Comparison of ENCODE assay signal across 9 cellular contexts in genomic region chr7:55574062-55574717, GRCh38. TPM values are rescaled to one million over a fixed set of nuclear protein-coding genes. Genes with fewer than 3 reads are reported as not detected.
DNase-seq lines count a peak whose midpoint lies in the region; ATAC-seq and TF ChIP-seq lines count a peak whose summit lies in the region.
"Had no signal": no experiment of that assay in that cellular context is flagged by ENCODE, and none has a peak within 500 bp of the region (broad histone marks: within the 10 kb centered on the region; RNA-seq: fewer than 3 reads in every experiment).

No MANE protein-coding gene starts in this region.

- DNase-seq in DND-41 (no peak), MG63 (peak; percentile 45), mammary epithelial cell (peak; percentile 83), NCI-H1092 (lab: John Stamatoyannopoulos, UW) (no peak), sciatic nerve (ENCODE audit: low spot score) (no peak)
- DNase-seq in natural killer cell treated with Interleukin-12 subunit alpha and Interleukin-12 subunit beta and Interleukin-15 and Interleukin-18, amount 100 ng/mL, for 72 hours (ENCODE audit: low spot score): no peak

- peaks cover 46 to 48% of the 10 kb centered on the region in 2 donors for H3K4me1 Mint-ChIP-seq in natural killer cell treated with Interleukin-12 subunit alpha and Interleukin-12 subunit beta and Interleukin-15 and Interleukin-18, amount 100 ng/mL, for 72 hours (ENCODE audit: low read depth in 2 of 2)

- H4K20me1 ChIP-seq in DND-41 (ENCODE audit: insufficient read depth, low read length): peaks cover 16% of the 10 kb centered on the region
- no peaks in the 10 kb centered on the region for H4K20me1 ChIP-seq in mammary epithelial cell (ENCODE audit: insufficient read depth, low read length)

- H3K36me3 Mint-ChIP-seq in natural killer cell treated with Interleukin-12 subunit alpha and Interleukin-12 subunit beta and Interleukin-15 and Interleukin-18, amount 100 ng/mL, for 72 hours: peaks cover 11% of the 10 kb centered on the region

- TF ChIP-seq CTCF in DND-41 (IDR thresholded peaks at IDR 0.05; ENCODE audit: borderline replicate concordance, extremely low read depth, low read length, poor library complexity, severe bottlenecking) (no peak), mammary epithelial cell (conservative IDR thresholded peaks at IDR 0.05 in 1 of 2, IDR thresholded peaks at IDR 0.05 in 1 of 2; ENCODE audit: extremely low read depth in 1 of 2, insufficient read depth in 1 of 2, low read depth in 1 of 2, low read length in 2 of 2) (no peak)

- in situ Hi-C loops in mammary epithelial cell (cut with MboI; ENCODE audit: low sequenced_read_pairs in 2 of 2): no loop called here

- H3K27me3 ChIP-seq in DND-41 (ENCODE audit: insufficient read depth, low read length, poor library complexity) (no peaks in the 10 kb centered on the region), MG63 (no peaks in the 10 kb centered on the region), mammary epithelial cell (ENCODE audit: insufficient read depth, low read length) (no peaks in the 10 kb centered on the region)

- BruUV-seq in mammary epithelial cell (replicated peaks; lab: Mats Ljungman, UMichigan): no TSS peak

- H3K27ac Mint-ChIP-seq in natural killer cell treated with Interleukin-12 subunit alpha and Interleukin-12 subunit beta and Interleukin-15 and Interleukin-18, amount 100 ng/mL, for 72 hours: peak overlapping the region; percentile 60 to 85

- peak overlapping the region; percentile 51; the same call in 1 of the 2 replicates for H2AFZ ChIP-seq in DND-41 (ENCODE audit: low read depth, low read length)
- peak overlapping the region; percentile 38 for H2AFZ ChIP-seq in mammary epithelial cell (ENCODE audit: low read depth, low read length)

- H3K79me2 ChIP-seq in DND-41 (ENCODE audit: insufficient read depth, low read length) (peaks cover 30% of the 10 kb centered on the region), mammary epithelial cell (ENCODE audit: insufficient read depth, low read length) (peaks cover 28% of the 10 kb centered on the region)

- H3K4me3 ChIP-seq in DND-41 (ENCODE audit: low read depth in 1 of 2, low read length in 2 of 2) (no peak overlapping the region), MG63 (no peak overlapping the region), mammary epithelial cell (replicated peaks in 1 of 3; ENCODE audit: insufficient read depth in 1 of 3, low read depth in 2 of 3, low read length in 3 of 3) (no peak overlapping the region)

- 47% methylated on average over 3 of the region's 3 CpGs for WGBS in mammary epithelial cell (ENCODE audit: low coverage, missing lambda C conversion rate)

- H3K36me3 ChIP-seq in DND-41 (ENCODE audit: insufficient read depth, low read length) (peaks cover 9% of the 10 kb centered on the region; the same call in 1 of the 2 replicates), MG63 (peaks cover 5% of the 10 kb centered on the region; the same call in 1 of the 2 replicates), mammary epithelial cell (ENCODE audit: insufficient read depth, low read length) (no peaks in the 10 kb centered on the region)
- H3K36me3 ChIP-seq: cardiac muscle cell had no signal

- CTCF ChIA-PET in mammary epithelial cell (lab: Charles Lee; ENCODE audit: low non-redundant PET): no interaction called here

- H3K9ac ChIP-seq in DND-41 (ENCODE audit: low read depth, low read length) (no peak overlapping the region), mammary epithelial cell (ENCODE audit: insufficient read depth, low read length) (no peak overlapping the region)

- H3K4me3 Mint-ChIP-seq in natural killer cell treated with Interleukin-12 subunit alpha and Interleukin-12 subunit beta and Interleukin-15 and Interleukin-18, amount 100 ng/mL, for 72 hours: peak overlapping the region; percentile 85

- H3K9me3 Mint-ChIP-seq in natural killer cell treated with Interleukin-12 subunit alpha and Interleukin-12 subunit beta and Interleukin-15 and Interleukin-18, amount 100 ng/mL, for 72 hours: peaks cover 2% of the 10 kb centered on the region

- no peak for ATAC-seq in DND-41 (ENCODE audit: insufficient read depth, low read depth)
- no peak for ATAC-seq in natural killer cell treated with Interleukin-12 subunit alpha and Interleukin-12 subunit beta and Interleukin-15 and Interleukin-18, amount 100 ng/mL, for 72 hours
- ATAC-seq in sciatic nerve: no peak
- no peak for ATAC-seq in GM21447 (IDR thresholded peaks at IDR 0.05; ENCODE audit: unreplicated experiment)
- no peak for ATAC-seq in HG02884 (IDR thresholded peaks at IDR 0.05; ENCODE audit: unreplicated experiment)

- no peak overlapping the region for H3K4me2 ChIP-seq in DND-41 (ENCODE audit: insufficient read depth, low read length)
- peak overlapping the region; percentile 57 for H3K4me2 ChIP-seq in mammary epithelial cell (ENCODE audit: insufficient read depth, low read depth, low read length)

- dilution Hi-C loops in mammary epithelial cell (cut with HindIII; ENCODE audit: low sequenced_read_pairs): no loop called here

- H3K27me3 Mint-ChIP-seq in natural killer cell treated with Interleukin-12 subunit alpha and Interleukin-12 subunit beta and Interleukin-15 and Interleukin-18, amount 100 ng/mL, for 72 hours: no peaks in the 10 kb centered on the region

- H3K27ac ChIP-seq in DND-41 (ENCODE audit: low read length) (peak overlapping the region; percentile 29; the same call in 1 of the 2 replicates), mammary epithelial cell (ENCODE audit: insufficient read depth, low read depth, low read length) (peak overlapping the region; percentile 29)
- H3K27ac ChIP-seq: cardiac muscle cell had no signal

- intact Hi-C loops in mammary epithelial cell (cut with micrococcal nuclease): loop anchor here (5.0 kb wide), 1 partner anchor 42 kb away; no protein-coding TSS in a partner anchor
- intact Hi-C loops in sciatic nerve (cut with DNase I): loop anchor here (10.0 kb wide), 1 partner anchor 149 kb away; no protein-coding TSS in a partner anchor

- H3K9me3 ChIP-seq in DND-41 (ENCODE audit: insufficient read depth, low read length, severe bottlenecking) (no peaks in the 10 kb centered on the region), MG63 (no peaks in the 10 kb centered on the region), mammary epithelial cell (replicated peaks; ENCODE audit: insufficient read depth, low read length) (no peaks in the 10 kb centered on the region)

- H3K4me1 ChIP-seq in DND-41 (ENCODE audit: insufficient read depth, low read length) (peaks cover 45% of the 10 kb centered on the region), mammary epithelial cell (ENCODE audit: insufficient read depth, low read length) (peaks cover 40% of the 10 kb centered on the region)

RNA-seq across cellular contexts. Expression of gene VOPP1, which starts 1.9 kb away (rescaled TPM):
- 45.4 and 56.4 TPM in 2 replicates for total RNA-seq in MG63 (2014; rRNA removed; shearing (Covaris generic); ENCODE audit: low replicate concordance)
- total RNA-seq in mammary epithelial cell: 10 to 100 TPM; 43.2 to 65.3 TPM
- 52.1 TPM for polyA plus RNA-seq in mammary epithelial cell
- 79.0 TPM for polyA minus RNA-seq in mammary epithelial cell
- 100 to 1,000 TPM; 204 to 244 TPM for total RNA-seq in natural killer cell treated with Interleukin-12 subunit alpha and Interleukin-12 subunit beta and Interleukin-15 and Interleukin-18, amount 100 ng/mL, for 72 hours
- 66.2 TPM for total RNA-seq in sciatic nerve

Comparison
In these comparisons a context has a peak if more than half of its experiments do, and no peak if none do; other contexts are left out.
1. DNase-seq: peak in MG63 (single experiment) and mammary epithelial cell (single experiment); none in DND-41 (single experiment), natural killer cell treated with Interleukin-12 subunit alpha and Interleukin-12 subunit beta and Interleukin-15 and Interleukin-18, amount 100 ng/mL, for 72 hours (single experiment), NCI-H1092 (single experiment) and sciatic nerve (single experiment).